Comparison of ENCODE assay signal across 1 cellular context in genomic region chr9:114077162-114077837, GRCh38.
TF ChIP-seq lines count a peak whose summit lies in the region.

No MANE protein-coding gene starts in this region.

TF ChIP-seq in HepG2, 621 proteins besides CTCF, POLR2A, EP300 and RAD21 (continues in another document):
- 0 out of 2 replicates have a peak, but pooled peaks have one; percentile 8 for TF ChIP-seq MEF2D (CRISPR knock-in tag; IDR thresholded peaks at IDR 0.05)
- 0 out of 2 replicates have a peak, but pooled peaks have one; percentile 6 for TF ChIP-seq ZNF572 (CRISPR knock-in tag; IDR thresholded peaks at IDR 0.05)
- TF ChIP-seq SOX6 (IDR thresholded peaks at IDR 0.05): no peak
- TF ChIP-seq SOX6 (CRISPR knock-in tag; IDR thresholded peaks at IDR 0.05): no peak
- 0 out of 2 replicates have a peak, but pooled peaks have one; percentile 2 for TF ChIP-seq ZNF230 (CRISPR knock-in tag; IDR thresholded peaks at IDR 0.05)
- no peak for TF ChIP-seq ZNF407 (CRISPR knock-in tag; IDR thresholded peaks at IDR 0.05; ENCODE audit: not compliant biosample characterization)
- no peak for TF ChIP-seq ZNF615 (CRISPR knock-in tag; IDR thresholded peaks at IDR 0.05; ENCODE audit: borderline replicate concordance)
- TF ChIP-seq GLI4 (CRISPR knock-in tag; IDR thresholded peaks at IDR 0.05; ENCODE audit: borderline replicate concordance): peak; percentile 20; the same call in 1 of the 2 replicates
- no peak for TF ChIP-seq SMC3 (IDR thresholded peaks at IDR 0.05; ENCODE audit: low read length)
- TF ChIP-seq FOXJ3 (CRISPR knock-in tag; IDR thresholded peaks at IDR 0.05; ENCODE audit: borderline replicate concordance): no peak
- 0 out of 2 replicates have a peak, but pooled peaks have one; percentile 19 for TF ChIP-seq NFE2L1 (CRISPR knock-in tag; IDR thresholded peaks at IDR 0.05; ENCODE audit: borderline replicate concordance)
- no peak for TF ChIP-seq ZNF326 (CRISPR knock-in tag; IDR thresholded peaks at IDR 0.05; ENCODE audit: borderline replicate concordance)
- TF ChIP-seq BRD4 (CRISPR knock-in tag; IDR thresholded peaks at IDR 0.05): peak; percentile 60; the same call in 1 of the 2 replicates
- no peak for TF ChIP-seq RAD51 (IDR thresholded peaks at IDR 0.05; ENCODE audit: borderline replicate concordance)
- peak; percentile 75 for TF ChIP-seq ZNF652 (CRISPR knock-in tag; IDR thresholded peaks at IDR 0.05; ENCODE audit: borderline replicate concordance, low read depth)
- 0 out of 2 replicates have a peak, but pooled peaks have one; percentile 32 for TF ChIP-seq PAWR (CRISPR knock-in tag; IDR thresholded peaks at IDR 0.05; ENCODE audit: borderline replicate concordance)
- peak; percentile 6; the same call in 1 of the 2 replicates for TF ChIP-seq ZNF788 (CRISPR knock-in tag; IDR thresholded peaks at IDR 0.05; ENCODE audit: borderline replicate concordance)
- TF ChIP-seq ZNF142 (CRISPR knock-in tag; IDR thresholded peaks at IDR 0.05): peak; percentile 20; the same call in 1 of the 2 replicates
- 0 out of 2 replicates have a peak, but pooled peaks have one; percentile 35 for TF ChIP-seq FOXC1 (CRISPR knock-in tag; IDR thresholded peaks at IDR 0.05; ENCODE audit: borderline replicate concordance)
- 0 out of 2 replicates have a peak, but pooled peaks have one; percentile 7 for TF ChIP-seq JUND (CRISPR knock-in tag; IDR thresholded peaks at IDR 0.05)
- 0 out of 2 replicates have a peak, but pooled peaks have one; percentile 40 for TF ChIP-seq ZNF441 (CRISPR knock-in tag; IDR thresholded peaks at IDR 0.05; ENCODE audit: borderline replicate concordance)
- no peak for TF ChIP-seq ZNF639 (CRISPR knock-in tag; conservative IDR thresholded peaks at IDR 0.05)
- 0 out of 2 replicates have a peak, but pooled peaks have one; percentile 39 for TF ChIP-seq ZNF414 (CRISPR knock-in tag; IDR thresholded peaks at IDR 0.05)
- peak; percentile 35; the same call in 1 of the 2 replicates for TF ChIP-seq POLR2G (IDR thresholded peaks at IDR 0.05; ENCODE audit: low read depth, low read length)
- 0 out of 2 replicates have a peak, but pooled peaks have one; percentile 4 for TF ChIP-seq ZNF564 (CRISPR knock-in tag; IDR thresholded peaks at IDR 0.05)
- no peak for TF ChIP-seq ZNF674 (CRISPR knock-in tag; IDR thresholded peaks at IDR 0.05; ENCODE audit: low read depth)
- 0 out of 2 replicates have a peak, but pooled peaks have one; percentile 3 for TF ChIP-seq ZSCAN29 (CRISPR knock-in tag; conservative IDR thresholded peaks at IDR 0.05)
- peak; percentile 24; the same call in 1 of the 2 replicates for TF ChIP-seq TFDP2 (CRISPR knock-in tag; IDR thresholded peaks at IDR 0.05)
- peak; percentile 30 for TF ChIP-seq ZFY (CRISPR knock-in tag; IDR thresholded peaks at IDR 0.05)
- TF ChIP-seq ZNF329 (CRISPR knock-in tag; IDR thresholded peaks at IDR 0.05; ENCODE audit: low read depth): 0 out of 2 replicates have a peak, but pooled peaks have one; percentile 30
- TF ChIP-seq FUBP1 (CRISPR knock-in tag; IDR thresholded peaks at IDR 0.05; ENCODE audit: borderline replicate concordance): 0 out of 2 replicates have a peak, but pooled peaks have one; percentile 15
- no peak for TF ChIP-seq PHF8 (CRISPR knock-in tag; IDR thresholded peaks at IDR 0.05)
- TF ChIP-seq ZNF691 (CRISPR knock-in tag; IDR thresholded peaks at IDR 0.05; ENCODE audit: borderline replicate concordance, low read depth): 0 out of 2 replicates have a peak, but pooled peaks have one; percentile 37
- no peak for TF ChIP-seq CSRNP1 (CRISPR knock-in tag; IDR thresholded peaks at IDR 0.05)
- no peak for TF ChIP-seq NR2C2 (CRISPR knock-in tag; IDR thresholded peaks at IDR 0.05; ENCODE audit: borderline replicate concordance)
